30 cellular contexts compared by ENCODE assay signal in the genomic region with DNA sequence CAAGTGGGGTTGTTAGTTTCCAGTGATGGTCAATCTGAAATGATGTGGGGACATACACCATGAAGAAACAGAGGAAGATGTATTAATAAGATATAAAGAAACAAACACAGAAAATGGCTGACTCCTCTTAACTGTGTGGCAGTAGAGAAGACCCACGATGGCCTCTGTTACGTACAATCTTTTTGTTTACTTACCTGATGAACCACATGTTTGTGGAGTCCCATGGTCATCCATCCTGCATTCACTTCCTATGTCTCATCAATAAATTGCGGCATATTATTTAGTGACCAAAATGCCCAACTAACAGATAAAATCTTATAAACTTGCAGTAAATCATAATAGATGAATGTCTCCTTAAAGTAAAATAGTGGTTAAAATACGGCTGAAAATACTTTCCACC.
"Had no signal": no experiment of that assay in that cellular context is flagged by ENCODE, and none has a peak within 500 bp of the region (broad histone marks: within the 10 kb centered on the region; RNA-seq: fewer than 3 reads in every experiment).

No MANE protein-coding gene starts in this region.

- H3K27ac Mint-ChIP-seq: naive thymus-derived CD4-positive, alpha-beta T cell; natural killer cell; progenitor cell of endocrine pancreas; stimulated activated effector memory CD8-positive, alpha-beta T cell treated with anti-CD3 and anti-CD28 coated beads, Interleukin-12 subunit alpha, Interleukin-12 subunit beta, amount 100 ng/mL, for 72 hours; stimulated activated naive B cell treated with anti-CD40 and anti-IgM and Interleukin-4, amounts not matched to agents 10 μg/mL and 1 μg/mL and 100 μg/mL, for 72 hours; stimulated activated naive CD8-positive, alpha-beta T cell treated with anti-CD3 and anti-CD28 coated beads, Interleukin-15, Interleukin-2, amounts not matched to agents 100 ng/mL and 50 ng/mL, for 24 hours had no signal

- H3K79me2 ChIP-seq: parathyroid adenoma had no signal

- H3K27ac ChIP-seq: neutrophil, ovary, parathyroid adenoma, psoas muscle, right lobe of liver, sigmoid colon, stomach, thoracic aorta, thyroid gland, tibial nerve, upper lobe of left lung, vagina had no signal

- H3K9ac ChIP-seq: parathyroid adenoma had no signal

- H2AFZ ChIP-seq: parathyroid adenoma had no signal

- H3K27me3 Mint-ChIP-seq: naive thymus-derived CD4-positive, alpha-beta T cell; progenitor cell of endocrine pancreas; stimulated activated naive B cell treated with anti-CD40 and anti-IgM and Interleukin-4, amounts not matched to agents 10 μg/mL and 1 μg/mL and 100 μg/mL, for 72 hours; stimulated activated naive CD8-positive, alpha-beta T cell treated with anti-CD3 and anti-CD28 coated beads, Interleukin-15, Interleukin-2, amounts not matched to agents 100 ng/mL and 50 ng/mL, for 24 hours had no signal

- DNase-seq: naive thymus-derived CD4-positive, alpha-beta T cell; natural killer cell; nucleus accumbens; ovary; posterior cingulate gyrus; psoas muscle; right cardiac atrium; right lobe of liver; sigmoid colon; small intestine; stimulated activated CD4-positive, alpha-beta T cell treated with anti-CD3 and anti-CD28 coated beads, Interleukin-15, amount 100 ng/mL, for 24 hours; stimulated activated CD4-positive, alpha-beta T cell treated with anti-CD3 and anti-CD28 coated beads, Interleukin-2, amount 100 ng/mL, for 24 hours; stimulated activated CD4-positive, alpha-beta T cell treated with anti-CD3 and anti-CD28 coated beads, Interleukin-2, amount 100 ng/mL, for 48 hours; stimulated activated CD4-positive, alpha-beta T cell treated with anti-CD3 and anti-CD28 coated beads, Interleukin-4, amount 100 ng/mL, for 24 hours; stimulated activated naive B cell treated with anti-CD40 and anti-IgM and Interleukin-4, amounts not matched to agents 10 μg/mL and 1 μg/mL and 100 μg/mL, for 72 hours; stimulated activated naive CD4-positive, alpha-beta T cell treated with Interleukin-2 at 50 U/mL for 16 hours; stomach; thyroid gland; trophoblast cell; upper lobe of left lung had no signal

- H3K9me3 ChIP-seq: neutrophil, ovary, psoas muscle, right lobe of liver, thoracic aorta, thyroid gland, vagina had no signal

- FAIRE-seq: small intestine, urothelium cell line had no signal

- H3K4me3 Mint-ChIP-seq: naive thymus-derived CD4-positive, alpha-beta T cell; natural killer cell; nephron; stimulated activated effector memory CD8-positive, alpha-beta T cell treated with anti-CD3 and anti-CD28 coated beads, Interleukin-12 subunit alpha, Interleukin-12 subunit beta, amount 100 ng/mL, for 72 hours; stimulated activated naive B cell treated with anti-CD40 and anti-IgM and Interleukin-4, amounts not matched to agents 10 μg/mL and 1 μg/mL and 100 μg/mL, for 72 hours; stimulated activated naive CD8-positive, alpha-beta T cell treated with anti-CD3 and anti-CD28 coated beads, Interleukin-15, Interleukin-2, amounts not matched to agents 100 ng/mL and 50 ng/mL, for 24 hours had no signal

- H3K4me3 ChIP-seq: ovary, psoas muscle, right lobe of liver, sigmoid colon, stomach, thoracic aorta, thyroid gland, tibial nerve, upper lobe of left lung, vagina had no signal

- H3K4me1 Mint-ChIP-seq: naive thymus-derived CD4-positive, alpha-beta T cell; natural killer cell; stimulated activated effector memory CD8-positive, alpha-beta T cell treated with anti-CD3 and anti-CD28 coated beads, Interleukin-12 subunit alpha, Interleukin-12 subunit beta, amount 100 ng/mL, for 72 hours; stimulated activated naive B cell treated with anti-CD40 and anti-IgM and Interleukin-4, amounts not matched to agents 10 μg/mL and 1 μg/mL and 100 μg/mL, for 72 hours had no signal

- H3K36me3 ChIP-seq: neutrophil, ovary, right lobe of liver, sigmoid colon, stomach, thoracic aorta, thyroid gland, tibial nerve, upper lobe of left lung, vagina had no signal

- ATAC-seq: naive thymus-derived CD4-positive, alpha-beta T cell; natural killer cell; psoas muscle; right cardiac atrium; right lobe of liver; stimulated activated effector memory CD8-positive, alpha-beta T cell treated with anti-CD3 and anti-CD28 coated beads, Interleukin-12 subunit alpha, Interleukin-12 subunit beta, amount 100 ng/mL, for 72 hours; stimulated activated naive B cell treated with anti-CD40 and anti-IgM and Interleukin-4, amounts not matched to agents 10 μg/mL and 1 μg/mL and 100 μg/mL, for 72 hours had no signal

- H3K27me3 ChIP-seq: neutrophil, ovary, right lobe of liver, sigmoid colon, stomach, thyroid gland, tibial nerve, upper lobe of left lung, vagina had no signal

- H3K36me3 Mint-ChIP-seq: naive thymus-derived CD4-positive, alpha-beta T cell; natural killer cell; stimulated activated effector memory CD8-positive, alpha-beta T cell treated with anti-CD3 and anti-CD28 coated beads, Interleukin-12 subunit alpha, Interleukin-12 subunit beta, amount 100 ng/mL, for 72 hours; stimulated activated naive B cell treated with anti-CD40 and anti-IgM and Interleukin-4, amounts not matched to agents 10 μg/mL and 1 μg/mL and 100 μg/mL, for 72 hours had no signal

- H3K4me1 ChIP-seq: parathyroid adenoma, psoas muscle, right lobe of liver, sigmoid colon, stomach, thyroid gland, tibial nerve, upper lobe of left lung, vagina had no signal
